Comparison of ENCODE assay signal across 20 cellular contexts in the genomic region with DNA sequence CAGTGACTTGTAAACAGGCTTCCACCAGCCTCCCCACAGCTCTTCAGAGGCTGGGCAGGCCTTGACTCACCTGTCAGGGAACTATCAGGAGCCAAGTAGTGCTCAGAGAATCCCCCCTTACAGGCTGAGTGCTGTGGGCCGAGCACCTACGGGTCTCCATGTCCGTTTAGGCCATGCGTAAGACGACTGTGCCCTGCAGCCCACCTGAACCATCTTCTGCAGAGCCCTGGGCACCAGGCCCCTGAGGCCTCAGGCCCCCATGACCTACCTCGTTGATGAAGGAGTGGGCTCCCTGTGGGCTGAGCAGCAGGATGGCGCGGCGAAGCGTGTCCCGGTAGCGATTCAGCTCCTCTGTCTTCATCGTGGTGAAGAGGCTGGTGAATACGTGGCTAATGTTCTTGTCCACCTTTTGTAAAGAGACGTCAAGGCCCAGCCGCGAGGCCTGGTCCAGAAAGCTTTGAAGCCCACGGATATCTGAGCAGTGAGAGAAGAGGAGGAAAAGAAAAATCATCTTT.
"Had no signal": no experiment of that assay in that cellular context is flagged by ENCODE, and none has a peak within 500 bp of the region (broad histone marks: within the 10 kb centered on the region; RNA-seq: fewer than 3 reads in every experiment).

No MANE protein-coding gene starts in this region.

- DNase-seq: effector CD4-positive, alpha-beta T cell; effector memory CD4-positive, alpha-beta T cell; foreskin keratinocyte; heart right ventricle; left cardiac atrium; left lung; left ventricle myocardium superior; lower lobe of right lung; mesenchymal stem cell had no signal

- H3K4me3 ChIP-seq: coronary artery, dorsolateral prefrontal cortex, esophagus muscularis mucosa, gastroesophageal sphincter, heart right ventricle, left lung, lower lobe of right lung, mucosa of descending colon had no signal

- H3K27ac ChIP-seq: coronary artery, dorsolateral prefrontal cortex, esophagus muscularis mucosa, foreskin keratinocyte, gastroesophageal sphincter, heart right ventricle, left lung, lower lobe of right lung had no signal

- H3K9me3 Mint-ChIP-seq: mesothelial cell of epicardium had no signal

- H3K4me1 ChIP-seq: esophagus muscularis mucosa, foreskin keratinocyte, gastroesophageal sphincter, heart right ventricle, left lung, lower lobe of right lung had no signal

- H3K9me3 ChIP-seq: esophagus muscularis mucosa, gastroesophageal sphincter, heart right ventricle, left lung, lower lobe of right lung, mucosa of descending colon had no signal

- FAIRE-seq: colon, endothelial cell of umbilical vein, frontal cortex, islet of Langerhans, keratinocyte had no signal

- ATAC-seq: foreskin keratinocyte, gastroesophageal sphincter, heart right ventricle, left cardiac atrium, left lung, left ventricle myocardium superior, mucosa of descending colon had no signal

- H3K4me1 Mint-ChIP-seq: mesothelial cell of epicardium had no signal

- H3K4me3 Mint-ChIP-seq: mesothelial cell of epicardium had no signal

- H3K36me3 Mint-ChIP-seq: mesothelial cell of epicardium had no signal

- H3K36me3 ChIP-seq: esophagus muscularis mucosa, heart right ventricle, left lung, lower lobe of right lung had no signal

- H3K27ac Mint-ChIP-seq: mesothelial cell of epicardium had no signal

- H3K27me3 ChIP-seq: dorsolateral prefrontal cortex, esophagus muscularis mucosa, foreskin keratinocyte, gastroesophageal sphincter, left lung had no signal
